In genomic region chr1:174022080-174022975, GRCh38 we compare ENCODE assay signal across 8 cellular contexts. TPM values are rescaled to one million over a fixed set of nuclear protein-coding genes. Genes with fewer than 3 reads are reported as not detected.
DNase-seq lines count a peak whose midpoint lies in the region; ATAC-seq, FAIRE-seq and TF ChIP-seq lines count a peak whose summit lies in the region.

RC3H1 (minus strand) TSS chr1:174022357; CDS start chr1:173992985, 29,372 bp downstream.

- H3F3A ChIP-seq in SU-DHL-6 (ENCODE audit: insufficient read depth) = peaks cover 3% of the 10 kb centered on the region; the same call in 1 of the 2 replicates

- 0 to 1% methylated on average over 52 to 78 of the region's 78 CpGs for WGBS in pancreas, 2 donors
- WGBS in thyroid gland, 2 donors = 3% methylated on average over 30 to 50 of the region's 78 CpGs

- H2AFZ ChIP-seq in SU-DHL-6 (ENCODE audit: low read depth, low read length, severe bottlenecking) = peak within 1 kb of the TSS; percentile 98

- no peak for FAIRE-seq in pancreas (lab: Jason Lieb, UNC)

- H3K79me2 ChIP-seq in SU-DHL-6 (ENCODE audit: insufficient read depth, low read length) = peaks cover 46% of the 10 kb centered on the region

- peak; percentile 9 to 96 for TF ChIP-seq POLR2A in thyroid gland (IDR thresholded peaks at IDR 0.05)

- peak within 1 kb of the TSS; percentile 99 for H3K4me3 Mint-ChIP-seq in activated naive CD8-positive, alpha-beta T cell treated with anti-CD3 and anti-CD28 coated beads for 36 hours
- peak within 1 kb of the TSS; percentile 100 for H3K4me3 Mint-ChIP-seq in glutamatergic neuron (ENCODE audit: unreplicated experiment)

- intact Hi-C loops in pancreas (cut with DNase I) = no loop called here
- intact Hi-C loops in thyroid gland (cut with DNase I) = no loop called here

- H3K4me1 ChIP-seq in pancreas (peaks cover 7 to 30% (median 28%) of the 10 kb centered on the region in 3 donors), thyroid gland (peaks cover 24 to 33% of the 10 kb centered on the region in 2 donors)

- H4K20me1 ChIP-seq in SU-DHL-6 (ENCODE audit: low read depth, low read length) = peaks cover 16% of the 10 kb centered on the region

- H3K9me3 ChIP-seq in SU-DHL-6 (ENCODE audit: insufficient read depth, low read length) (no peaks in the 10 kb centered on the region), pancreas (no peaks in the 10 kb centered on the region), thyroid gland (no peaks in the 10 kb centered on the region)

- H3K27me3 ChIP-seq in SU-DHL-6 (ENCODE audit: low read length) (no peaks in the 10 kb centered on the region), pancreas (no peaks in the 10 kb centered on the region), thyroid gland (no peaks in the 10 kb centered on the region)

- H3K27me3 Mint-ChIP-seq in activated naive CD8-positive, alpha-beta T cell treated with anti-CD3 and anti-CD28 coated beads for 36 hours = no peaks in the 10 kb centered on the region
- H3K27me3 Mint-ChIP-seq in glutamatergic neuron (ENCODE audit: unreplicated experiment) = peaks cover 6% of the 10 kb centered on the region

- H3K4me1 Mint-ChIP-seq in activated naive CD8-positive, alpha-beta T cell treated with anti-CD3 and anti-CD28 coated beads for 36 hours = peaks cover 27% of the 10 kb centered on the region
- H3K4me1 Mint-ChIP-seq in glutamatergic neuron (ENCODE audit: low read depth, unreplicated experiment) = peaks cover 24% of the 10 kb centered on the region

- H3K36me3 ChIP-seq in SU-DHL-6 (ENCODE audit: low read length) = peaks cover 6% of the 10 kb centered on the region; the same call in 1 of the 2 replicates
- H3K36me3 ChIP-seq in pancreas = no peaks in the 10 kb centered on the region
- no peaks in the 10 kb centered on the region for H3K36me3 ChIP-seq in thyroid gland

- H3K27ac ChIP-seq in SU-DHL-6 (ENCODE audit: low read depth, low read length) = peak within 1 kb of the TSS; percentile 58
- H3K27ac ChIP-seq in pancreas = peak within 1 kb of the TSS; percentile 81 to 96 (median 92)
- peak within 1 kb of the TSS; percentile 88 for H3K27ac ChIP-seq in thyroid gland

- no peak for TF ChIP-seq CTCF in GM10266 (IDR thresholded peaks at IDR 0.05; ENCODE audit: control insufficient read depth, insufficient read depth, low read depth, missing control alignments)
- TF ChIP-seq CTCF in SU-DHL-6 (IDR thresholded peaks at IDR 0.05; ENCODE audit: insufficient read depth, low read length, poor library complexity, severe bottlenecking) = no peak
- no peak for TF ChIP-seq CTCF in glutamatergic neuron (IDR thresholded peaks at IDR 0.05; ENCODE audit: partially characterized antibody, unreplicated experiment)
- no peak for TF ChIP-seq CTCF in pancreas (IDR thresholded peaks at IDR 0.05)
- TF ChIP-seq CTCF in thyroid gland (IDR thresholded peaks at IDR 0.05) = no peak

- peak within 1 kb of the TSS; percentile 76 for H3K4me2 ChIP-seq in SU-DHL-6 (ENCODE audit: low read depth, low read length, poor library complexity, severe bottlenecking)

- peak within 1 kb of the TSS; percentile 80 for H3K4me3 ChIP-seq in SU-DHL-6 (ENCODE audit: insufficient read depth, low read length, poor library complexity, severe bottlenecking)
- H3K4me3 ChIP-seq in pancreas = peak within 1 kb of the TSS; percentile 57 to 97 (median 91)
- peak within 1 kb of the TSS; percentile 85 to 96 (median 96) for H3K4me3 ChIP-seq in thyroid gland (replicated peaks in 1 of 3)

- peak within 1 kb of the TSS; percentile 92 for H3K9ac ChIP-seq in SU-DHL-6 (ENCODE audit: low read length)

- peaks cover 10% of the 10 kb centered on the region for H3K36me3 Mint-ChIP-seq in activated naive CD8-positive, alpha-beta T cell treated with anti-CD3 and anti-CD28 coated beads for 36 hours
- H3K36me3 Mint-ChIP-seq in glutamatergic neuron (ENCODE audit: unreplicated experiment) = no peaks in the 10 kb centered on the region

- no peaks in the 10 kb centered on the region for H3K9me2 ChIP-seq in SU-DHL-6 (replicated peaks; ENCODE audit: insufficient read depth, low read length)

- H3K9me3 Mint-ChIP-seq in activated naive CD8-positive, alpha-beta T cell treated with anti-CD3 and anti-CD28 coated beads for 36 hours = no peaks in the 10 kb centered on the region
- H3K9me3 Mint-ChIP-seq in glutamatergic neuron (ENCODE audit: unreplicated experiment) = peaks cover 11% of the 10 kb centered on the region

- DNase-seq in GM10266 (ENCODE audit: extremely low spot score) (peak; percentile 94), NCI-H1092 (lab: John Stamatoyannopoulos, UW) (peak; percentile 86), glutamatergic neuron (peak; percentile 91), pancreas (peak; percentile 89 to 96 (median 92)), thyroid gland (peak; percentile 86 to 89)
- peak; percentile 89 for DNase-seq in activated naive CD8-positive, alpha-beta T cell treated with anti-CD3 and anti-CD28 coated beads for 36 hours

- ATAC-seq in HG02588 (IDR thresholded peaks at IDR 0.05; ENCODE audit: unreplicated experiment) (peak; percentile 90), pancreas (peak; percentile 93 to 97 (median 94))

- peak within 1 kb of the TSS; percentile 98 for H3K27ac Mint-ChIP-seq in activated naive CD8-positive, alpha-beta T cell treated with anti-CD3 and anti-CD28 coated beads for 36 hours
- H3K27ac Mint-ChIP-seq in glutamatergic neuron (ENCODE audit: unreplicated experiment) = peak within 1 kb of the TSS; percentile 100

RNA-seq across cellular contexts. Expression of gene RC3H1, which starts in this region (rescaled TPM):
- 10 to 100 TPM; 30.4 to 34.3 TPM for total RNA-seq in activated naive CD8-positive, alpha-beta T cell treated with anti-CD3 and anti-CD28 coated beads for 36 hours
- total RNA-seq in glutamatergic neuron (ENCODE audit: unreplicated experiment) = 48.0 TPM
- total RNA-seq in pancreas = 10 to 100 TPM; 11.4 to 27.9 (median 15.2) TPM
- 1 to 10 TPM; 2.7 to 4.4 TPM for polyA plus RNA-seq in pancreas
- 10 to 100 TPM; 30.4 to 55.1 (median 41.4) TPM for total RNA-seq in thyroid gland

Comparison
In these comparisons a context has a peak if more than half of its experiments do, and no peak if none do; other contexts are left out.
1. Peak in every context shown above with its lines: DNase-seq, ATAC-seq, H3K4me3 ChIP-seq and H3K27ac ChIP-seq.